ENCODE assay signal across 8 cellular contexts in genomic region chr1:181504294-181505115, GRCh38. TPM values are rescaled to one million over a fixed set of nuclear protein-coding genes. Genes with fewer than 3 reads are reported as not detected.
DNase-seq lines count a peak whose midpoint lies in the region; TF ChIP-seq lines count a peak whose summit lies in the region.

No MANE protein-coding gene starts in this region.

- H3K4me3 ChIP-seq in AG04449 (ENCODE audit: low read depth, low read length) (no peak overlapping the region), GM12875 (ENCODE audit: low read depth, low read length) (peak overlapping the region; percentile 31), Karpas-422 (ENCODE audit: low read length) (no peak overlapping the region), liver (ENCODE audit: low read depth in 1 of 3, low read length in 3 of 3) (no peak overlapping the region)

- H3K27me3 ChIP-seq in Karpas-422 (ENCODE audit: low read length) = no peaks in the 10 kb centered on the region
- H3K27me3 ChIP-seq in liver (ENCODE audit: control insufficient read depth in 4 of 4, insufficient read depth in 4 of 4, low read length in 3 of 4) = peaks cover 0 to 2% (median 0%) of the 10 kb centered on the region in 4 donors

- peak in 1 of 2 donors; percentile 26 for TF ChIP-seq RAD21 in liver (IDR thresholded peaks at IDR 0.05)

- no peak overlapping the region for H2AFZ ChIP-seq in Karpas-422 (ENCODE audit: low read length)

- H3K4me2 ChIP-seq in Karpas-422 (ENCODE audit: low read depth, low read length, poor library complexity, severe bottlenecking) = no peak overlapping the region

- 73% methylated on average over 7 of the region's 7 CpGs for WGBS in liver

- H3K79me2 ChIP-seq in Karpas-422 (ENCODE audit: low read length) = no peaks in the 10 kb centered on the region

- no peaks in the 10 kb centered on the region for H3K9me2 ChIP-seq in Karpas-422 (replicated peaks; ENCODE audit: insufficient read depth, low read length)

- H3K4me1 ChIP-seq in Karpas-422 (ENCODE audit: low read length) (no peaks in the 10 kb centered on the region), liver (ENCODE audit: control insufficient read depth in 4 of 4, insufficient read depth in 4 of 4, low read length in 3 of 4) (no peaks in the 10 kb centered on the region)

- TF ChIP-seq CTCF in AG04449 (IDR thresholded peaks at IDR 0.05; ENCODE audit: insufficient read depth, low read length, missing control alignments) = peak; percentile 27
- peak; percentile 79 for TF ChIP-seq CTCF in GM12875 (IDR thresholded peaks at IDR 0.05; ENCODE audit: borderline replicate concordance, insufficient read depth, low read depth, low read length)
- TF ChIP-seq CTCF in liver (IDR thresholded peaks at IDR 0.05; ENCODE audit: low read depth, low read length, missing input control) = peak; percentile 11

- no peaks in the 10 kb centered on the region for H4K20me1 ChIP-seq in Karpas-422 (ENCODE audit: insufficient read depth, low read depth, low read length)

- H3K9me3 ChIP-seq in Karpas-422 (ENCODE audit: low read length) (no peaks in the 10 kb centered on the region), liver (ENCODE audit: control insufficient read depth in 4 of 4, low read length in 3 of 4) (no peaks in the 10 kb centered on the region)

- H3K9ac ChIP-seq in Karpas-422 (ENCODE audit: low read length) = no peak overlapping the region
- no peak overlapping the region for H3K9ac ChIP-seq in liver (ENCODE audit: low read depth in 1 of 2, low read length in 2 of 2)

- CTCF ChIA-PET in AG04449 (lab: Yijun Ruan, JAX) = no interaction called here

- DNase-seq in AG04449 (ENCODE audit: low read depth, low spot score) (no peak), HCEC 1CT (peak; percentile 3), Karpas-422 (peak; percentile 85), SKM-1 (lab: John Stamatoyannopoulos, UW; ENCODE audit: unreplicated experiment) (peak; percentile 99), middle frontal gyrus (ENCODE audit: extremely low spot score, low spot score) (no peak)
- no peak for DNase-seq in effector CD4-positive, alpha-beta T cell

- H3K36me3 ChIP-seq in Karpas-422 (ENCODE audit: insufficient read depth, low read length) = no peaks in the 10 kb centered on the region
- H3K36me3 ChIP-seq in liver (ENCODE audit: control insufficient read depth in 4 of 4, insufficient read depth in 3 of 4, low read depth in 1 of 4, low read length in 3 of 4) = no peaks in the 10 kb centered on the region

- H3K27ac ChIP-seq in Karpas-422 (ENCODE audit: low read length) = no peak overlapping the region
- peak overlapping the region in 1 of 2 donors; percentile 31 for H3K27ac ChIP-seq in liver (ENCODE audit: low read depth in 1 of 2, low read length in 2 of 2)

- POLR2A ChIA-PET in AG04449 (lab: Yijun Ruan, JAX) = no interaction called here

TF ChIP-seq in liver, 16 proteins besides CTCF, POLR2A, EP300 and RAD21:
- TF ChIP-seq ZBTB33 (IDR thresholded peaks at IDR 0.05) (no peak), RXRA (IDR thresholded peaks at IDR 0.05) (no peak), TAF1 (conservative IDR thresholded peaks at IDR 0.05) (no peak), YY1 (IDR thresholded peaks at IDR 0.05) (no peak), JUND (IDR thresholded peaks at IDR 0.05) (no peak), HNF4G (IDR thresholded peaks at IDR 0.05) (no peak), REST (IDR thresholded peaks at IDR 0.05) (no peak), GABPA (IDR thresholded peaks at IDR 0.05 in 1 of 2, conservative IDR thresholded peaks at IDR 0.05 in 1 of 2) (no peak), ATF3 (IDR thresholded peaks at IDR 0.05) (no peak), HNF4A (conservative IDR thresholded peaks at IDR 0.05) (no peak), FOXA1 (IDR thresholded peaks at IDR 0.05) (no peak), EGR1 (IDR thresholded peaks at IDR 0.05; ENCODE audit: low read depth in 2 of 2) (no peak), MAX (IDR thresholded peaks at IDR 0.05) (no peak), NR2F2 (IDR thresholded peaks at IDR 0.05) (no peak), FOXA2 (IDR thresholded peaks at IDR 0.05) (no peak), SP1 (IDR thresholded peaks at IDR 0.05) (no peak)

RNA-seq across cellular contexts. Expression of gene CACNA1E, which starts 21.2 kb away (rescaled TPM):
- total RNA-seq in Karpas-422 (2014; rRNA removed; shearing (Covaris generic); ENCODE audit: low replicate concordance) = 0.07 TPM in 1 of 2 replicates, not detected in the other
- total RNA-seq in liver = under 1 TPM; under 0.01 to 0.08 TPM
- polyA plus RNA-seq in liver = under 1 TPM in 1 of 2 donors, not detected in 1; 0.01 TPM

Comparison
In these comparisons a context has a peak if more than half of its experiments do, and no peak if none do; other contexts are left out.
1. DNase-seq: peak in HCEC 1CT (single experiment), Karpas-422 (single experiment) and SKM-1 (single experiment); none in AG04449 (single experiment), effector CD4-positive, alpha-beta T cell (single experiment) and middle frontal gyrus (single experiment).
2. CTCF ChIP-seq: peak in every context shown above with its lines; median percentile 79 in GM12875; 27 in AG04449; 11 in liver.